1 cellular context compared by ENCODE assay signal in genomic region chr1:226722901-226723639, GRCh38.
TF ChIP-seq lines count a peak whose summit lies in the region.

No MANE protein-coding gene starts in this region.

TF ChIP-seq in SK-N-SH treated with all-trans-retinoic acid at 6 μM for 48 hours, 23 proteins besides CTCF, POLR2A, EP300 and RAD21 (continued from another document):
- TF ChIP-seq, protein P1, sequence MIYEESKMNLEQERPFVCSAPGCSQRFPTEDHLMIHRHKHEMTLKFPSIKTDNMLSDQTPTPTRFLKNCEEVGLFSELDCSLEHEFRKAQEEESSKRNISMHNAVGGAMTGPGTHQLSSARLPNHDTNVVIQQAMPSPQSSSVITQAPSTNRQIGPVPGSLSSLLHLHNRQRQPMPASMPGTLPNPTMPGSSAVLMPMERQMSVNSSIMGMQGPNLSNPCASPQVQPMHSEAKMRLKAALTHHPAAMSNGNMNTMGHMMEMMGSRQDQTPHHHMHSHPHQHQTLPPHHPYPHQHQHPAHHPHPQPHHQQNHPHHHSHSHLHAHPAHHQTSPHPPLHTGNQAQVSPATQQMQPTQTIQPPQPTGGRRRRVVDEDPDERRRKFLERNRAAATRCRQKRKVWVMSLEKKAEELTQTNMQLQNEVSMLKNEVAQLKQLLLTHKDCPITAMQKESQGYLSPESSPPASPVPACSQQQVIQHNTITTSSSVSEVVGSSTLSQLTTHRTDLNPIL (CRISPR knock-in tag; IDR thresholded peaks at IDR 0.05; ENCODE audit: low read depth): no peak
- TF ChIP-seq BACH2 (CRISPR knock-in tag; IDR thresholded peaks at IDR 0.05; ENCODE audit: borderline replicate concordance) (no peak), ZNF8 (CRISPR knock-in tag; IDR thresholded peaks at IDR 0.05) (no peak), ESRRG (CRISPR knock-in tag; IDR thresholded peaks at IDR 0.05) (no peak), PPARA (CRISPR knock-in tag; IDR thresholded peaks at IDR 0.05; ENCODE audit: borderline replicate concordance) (no peak), ZNF70 (CRISPR knock-in tag; IDR thresholded peaks at IDR 0.05) (no peak), TSHZ2 (CRISPR knock-in tag; IDR thresholded peaks at IDR 0.05) (no peak), ZC3H10 (CRISPR knock-in tag; IDR thresholded peaks at IDR 0.05) (no peak)
